17 cellular contexts compared by ENCODE assay signal in the genomic region with DNA sequence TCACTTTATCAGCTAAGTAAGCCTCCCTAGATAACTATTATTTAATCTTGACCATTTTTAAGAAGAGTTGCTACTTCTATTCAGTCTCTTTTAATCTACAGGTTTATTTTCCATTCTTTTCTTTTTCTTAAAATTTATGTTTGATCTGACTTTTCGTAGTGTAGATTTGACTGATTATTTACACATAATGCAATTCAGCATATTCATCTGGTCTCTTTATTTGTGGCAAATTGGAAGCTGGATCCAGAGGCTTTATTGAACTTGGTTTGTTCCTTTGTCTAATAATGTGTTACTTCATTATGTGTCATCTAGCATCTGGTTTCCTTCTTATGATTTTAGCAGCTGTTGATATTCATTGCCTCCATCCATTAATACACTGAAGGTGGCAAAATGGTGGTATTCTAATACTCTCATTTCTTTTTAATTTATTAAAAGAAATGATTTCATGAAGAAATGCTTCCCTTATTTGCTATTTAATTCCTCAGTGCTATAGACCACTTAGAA.
"Had no signal": no experiment of that assay in that cellular context is flagged by ENCODE, and none has a peak within 500 bp of the region (broad histone marks: within the 10 kb centered on the region; RNA-seq: fewer than 3 reads in every experiment).

No MANE protein-coding gene starts in this region.

- H3K9me3 ChIP-seq: gastroesophageal sphincter, left ventricle myocardium inferior, lower lobe of right lung, ovary, right atrium auricular region had no signal

- H3K27me3 ChIP-seq: gastroesophageal sphincter, neural progenitor cell, ovary, right atrium auricular region had no signal

- H3K4me3 ChIP-seq: gastroesophageal sphincter, left ventricle myocardium inferior, lower lobe of right lung, neural progenitor cell, ovary, right atrium auricular region, smooth muscle cell had no signal

- H3K27ac ChIP-seq: gastroesophageal sphincter, left ventricle myocardium inferior, lower lobe of right lung, neural progenitor cell, ovary, right atrium auricular region had no signal

- H3K4me1 ChIP-seq: gastroesophageal sphincter, lower lobe of right lung, right atrium auricular region had no signal

- H2AFZ ChIP-seq: neural progenitor cell had no signal

- H3K4me2 ChIP-seq: neural progenitor cell, smooth muscle cell had no signal

- FAIRE-seq: kidney had no signal

- H3K9ac ChIP-seq: neural progenitor cell had no signal

- H3K36me3 ChIP-seq: gastroesophageal sphincter, left ventricle myocardium inferior, lower lobe of right lung, neural progenitor cell, ovary, right atrium auricular region had no signal

- ATAC-seq: gastroesophageal sphincter; left cardiac atrium; lower lobe of right lung; natural killer cell treated with Interleukin-12 subunit alpha and Interleukin-12 subunit beta and Interleukin-15 and Interleukin-18, amount 100 ng/mL, for 72 hours had no signal

- DNase-seq: foreskin fibroblast; glutamatergic neuron; immature natural killer cell; kidney; left cardiac atrium; left ventricle myocardium inferior; lower lobe of right lung; nucleus accumbens; ovary; stimulated activated CD4-positive, alpha-beta T cell treated with anti-CD3 and anti-CD28 coated beads, Interleukin-2, amount 100 ng/mL, for 48 hours; stimulated activated naive CD4-positive, alpha-beta T cell treated with Interleukin-2 at 50 U/mL for 16 hours; trophoblast cell had no signal
